8 cellular contexts compared by ENCODE assay signal in genomic region chr3:112333002-112333385, GRCh38. TPM values are rescaled to one million over a fixed set of nuclear protein-coding genes. Genes with fewer than 3 reads are reported as not detected.
A peak's percentile ranks its signal among the peaks of the same experiment; 100 is the strongest.
DNase-seq lines count a peak whose midpoint lies in the region; ATAC-seq and TF ChIP-seq lines count a peak whose summit lies in the region.

Gene CD200 (plus strand): TSS chr3:112333156. CDS start chr3:112333213, 57 bp downstream.

- peaks cover 18% of the 10 kb centered on the region for H3K36me3 Mint-ChIP-seq in activated CD4-positive, alpha-beta T cell treated with anti-CD3 and anti-CD28 coated beads for 36 hours (ENCODE audit: low read depth)

- H4K20me1 ChIP-seq in Loucy (ENCODE audit: insufficient read depth, low read length, poor library complexity, severe bottlenecking) (no peaks in the 10 kb centered on the region), PC-9 (ENCODE audit: insufficient read depth) (no peaks in the 10 kb centered on the region)

- POLR2A ChIA-PET in activated CD4-positive, alpha-beta T cell treated with anti-CD3 and anti-CD28 coated beads for 36 hours (lab: Charles Lee): interaction anchor here (0.6 to 0.7 kb wide), 4 partner anchors 229 to 331 kb away, joined by 3 to 11 read pairs (median 6); partner anchors contain the start of genes ATG3 and SLC35A5
- POLR2A ChIA-PET in PC-9 (lab: Charles Lee; ENCODE audit: unreplicated experiment): no interaction called here

- peak within 1 kb of the TSS; percentile 93 for H3K27ac Mint-ChIP-seq in activated CD4-positive, alpha-beta T cell treated with anti-CD3 and anti-CD28 coated beads for 36 hours

- BruUV-seq in PC-9 (replicated peaks; lab: Mats Ljungman, UMichigan): no TSS peak

- CTCF ChIA-PET in activated CD4-positive, alpha-beta T cell treated with anti-CD3 and anti-CD28 coated beads for 36 hours (lab: Charles Lee): interaction anchor here (0.6 to 4.0 kb wide), 28 partner anchors 9 to 1928 kb away, joined by 3 to 24 read pairs (median 5); partner anchors contain the start of gene BTLA
- CTCF ChIA-PET in PC-9 (lab: Charles Lee): no interaction called here

- H3F3A ChIP-seq in Loucy (ENCODE audit: low read depth): no peaks in the 10 kb centered on the region
- no peaks in the 10 kb centered on the region for H3F3A ChIP-seq in PC-9 (ENCODE audit: insufficient read depth, low read depth)

- H2AFZ ChIP-seq in Loucy (ENCODE audit: low read length): peak within 1 kb of the TSS; percentile 98
- no peak within 1 kb of the TSS for H2AFZ ChIP-seq in PC-9

- H3K4me1 ChIP-seq in Loucy (ENCODE audit: insufficient read depth, low read length, poor library complexity, severe bottlenecking): peaks cover 42% of the 10 kb centered on the region
- no peaks in the 10 kb centered on the region for H3K4me1 ChIP-seq in PC-9 (replicated peaks; ENCODE audit: insufficient read depth)

- peak within 1 kb of the TSS; percentile 84 for H3K9ac ChIP-seq in Loucy (ENCODE audit: low read depth, low read length, poor library complexity, severe bottlenecking)

- no peak for TF ChIP-seq CTCF in Loucy (conservative IDR thresholded peaks at IDR 0.05; ENCODE audit: low read length)
- TF ChIP-seq CTCF in choroid plexus epithelial cell (conservative IDR thresholded peaks at IDR 0.05; ENCODE audit: low read depth, low read length): no peak
- no peak for TF ChIP-seq CTCF in PC-9 (conservative IDR thresholded peaks at IDR 0.05)

- H3K27me3 ChIP-seq in Loucy (ENCODE audit: insufficient read depth, low read length, poor library complexity, severe bottlenecking) (no peaks in the 10 kb centered on the region), PC-9 (ENCODE audit: insufficient read depth, low read depth) (no peaks in the 10 kb centered on the region)

- peak within 1 kb of the TSS; percentile 83 for H3K4me2 ChIP-seq in Loucy (ENCODE audit: low read depth, low read length, poor library complexity, severe bottlenecking)
- H3K4me2 ChIP-seq in PC-9: no peak within 1 kb of the TSS

- no peaks in the 10 kb centered on the region for H3K27me3 Mint-ChIP-seq in activated CD4-positive, alpha-beta T cell treated with anti-CD3 and anti-CD28 coated beads for 36 hours

- H3K4me3 ChIP-seq in Loucy (ENCODE audit: low read length, poor library complexity, severe bottlenecking) (peak within 1 kb of the TSS; percentile 85), choroid plexus epithelial cell (ENCODE audit: low read depth, low read length) (peak within 1 kb of the TSS; percentile 69), PC-9 (no peak within 1 kb of the TSS)

- H3K79me2 ChIP-seq in Loucy (ENCODE audit: insufficient read depth, low read length) (peaks cover 51% of the 10 kb centered on the region), PC-9 (ENCODE audit: low read depth) (no peaks in the 10 kb centered on the region)

- H3K4me3 Mint-ChIP-seq in activated CD4-positive, alpha-beta T cell treated with anti-CD3 and anti-CD28 coated beads for 36 hours: peak within 1 kb of the TSS; percentile 84

- intact Hi-C loops in activated CD4-positive, alpha-beta T cell treated with anti-CD3 and anti-CD28 coated beads for 36 hours (cut with DNase I, micrococcal nuclease): loop anchor here (5.0 to 10.0 kb wide), 2 partner anchors 59 to 672 kb away; no protein-coding TSS in a partner anchor
- intact Hi-C loops in PC-9 (cut with micrococcal nuclease; ENCODE audit: unreplicated experiment): no loop called here

- peaks cover 33% of the 10 kb centered on the region for H3K4me1 Mint-ChIP-seq in activated CD4-positive, alpha-beta T cell treated with anti-CD3 and anti-CD28 coated beads for 36 hours

- H3K9me3 ChIP-seq in Loucy (ENCODE audit: insufficient read depth, low read depth, low read length) (no peaks in the 10 kb centered on the region), PC-9 (ENCODE audit: insufficient read depth, low read depth) (no peaks in the 10 kb centered on the region)

- H3K9me2 ChIP-seq in Loucy (replicated peaks; ENCODE audit: low read depth, low read length) (no peaks in the 10 kb centered on the region), PC-9 (ENCODE audit: insufficient read depth) (no peaks in the 10 kb centered on the region)

- no peaks in the 10 kb centered on the region for H3K36me3 ChIP-seq in Loucy (ENCODE audit: insufficient read depth, low read length)
- H3K36me3 ChIP-seq in PC-9 (ENCODE audit: low read depth): no peaks in the 10 kb centered on the region

- peak; percentile 82 for ATAC-seq in GM19397 (IDR thresholded peaks at IDR 0.05; ENCODE audit: unreplicated experiment)
- peak; percentile 70 for ATAC-seq in activated CD4-positive, alpha-beta T cell treated with anti-CD3 and anti-CD28 coated beads for 36 hours

- peak; percentile 9 for DNase-seq in AG08396 (ENCODE audit: low spot score)
- DNase-seq in activated CD4-positive, alpha-beta T cell treated with anti-CD3 and anti-CD28 coated beads for 36 hours: peak; percentile 78
- DNase-seq in choroid plexus epithelial cell (ENCODE audit: low read depth): peak; percentile 67
- peak; percentile 95 for DNase-seq in left kidney (ENCODE audit: low read depth, low spot score)
- DNase-seq in stimulated activated CD4-positive, alpha-beta T cell treated with anti-CD3 and anti-CD28 coated beads, Interleukin-4, amount 100 ng/mL, for 1 hour: peak; percentile 63
- DNase-seq in PC-9: no peak

- no peaks in the 10 kb centered on the region for H3K9me3 Mint-ChIP-seq in activated CD4-positive, alpha-beta T cell treated with anti-CD3 and anti-CD28 coated beads for 36 hours (ENCODE audit: low read depth)

- H3K27ac ChIP-seq in PC-9: no peak within 1 kb of the TSS

RNA-seq across cellular contexts. Expression of gene CD200, which starts in this region (rescaled TPM):
- 10 to 100 TPM; 30.2 to 42.3 TPM for total RNA-seq in activated CD4-positive, alpha-beta T cell treated with anti-CD3 and anti-CD28 coated beads for 36 hours
- 1.9 and 4.0 TPM in 2 replicates for total RNA-seq in PC-9 (2021)

Comparison
In these comparisons a context has a peak if more than half of its experiments do, and no peak if none do; other contexts are left out.
1. DNase-seq: peak in AG08396 (single experiment), activated CD4-positive, alpha-beta T cell treated with anti-CD3 and anti-CD28 coated beads for 36 hours (single experiment), choroid plexus epithelial cell (single experiment), left kidney (single experiment) and stimulated activated CD4-positive, alpha-beta T cell treated with anti-CD3 and anti-CD28 coated beads, Interleukin-4, amount 100 ng/mL, for 1 hour (single experiment); none in PC-9 (0 of 2).